8 cellular contexts compared by ENCODE assay signal in genomic region chr3:134364936-134365765, GRCh38. TPM values are rescaled to one million over a fixed set of nuclear protein-coding genes. Genes with fewer than 3 reads are reported as not detected.
DNase-seq lines count a peak whose midpoint lies in the region; ATAC-seq and TF ChIP-seq lines count a peak whose summit lies in the region.

No MANE protein-coding gene starts in this region.

- peak overlapping the region; percentile 99 for H3K9ac ChIP-seq in adipocyte (ENCODE audit: low read length)

- H3K27ac Mint-ChIP-seq in activated T-cell treated with anti-CD3 and anti-CD28 coated beads, Interleukin-2, amount 50 U/mL, for 72 hours, result no peak overlapping the region

- no peak for DNase-seq in activated T-cell treated with anti-CD3 and anti-CD28 coated beads, Interleukin-2, amount 50 U/mL, for 72 hours
- DNase-seq in activated T-cell treated with anti-CD3 and anti-CD28 coated beads for 4 hours (no peak), adipocyte (ENCODE audit: low read depth) (no peak), left lung (no peak), tibial artery (peak; percentile 23 to 62), NCI-H446 (lab: John Stamatoyannopoulos, UW) (no peak), NCI-H2196 treated with DMSO at 0.1 percent for 48 hours (lab: John Stamatoyannopoulos, UW; ENCODE audit: unreplicated experiment) (no peak)

- peaks cover 28% of the 10 kb centered on the region for H3K27me3 Mint-ChIP-seq in activated T-cell treated with anti-CD3 and anti-CD28 coated beads, Interleukin-2, amount 50 U/mL, for 72 hours (ENCODE audit: low read depth)

- H3K27ac ChIP-seq in left lung (peak overlapping the region; percentile 72 to 76), tibial artery (peak overlapping the region; percentile 98 to 99)

- H3K9me3 ChIP-seq in adipocyte (ENCODE audit: control insufficient read depth, low read length) (no peaks in the 10 kb centered on the region), left lung (no peaks in the 10 kb centered on the region), tibial artery (no peaks in the 10 kb centered on the region)

- H3K36me3 ChIP-seq in adipocyte (ENCODE audit: control insufficient read depth, insufficient read depth, low read length, severe bottlenecking) (peaks cover 93% of the 10 kb centered on the region), left lung (peaks cover 0 to 85% of the 10 kb centered on the region in 2 donors), tibial artery (peaks cover 82 to 94% (median 89%) of the 10 kb centered on the region in 3 donors)

- H3K36me3 Mint-ChIP-seq in activated T-cell treated with anti-CD3 and anti-CD28 coated beads, Interleukin-2, amount 50 U/mL, for 72 hours (ENCODE audit: insufficient read depth in 2 of 2), result no peaks in the 10 kb centered on the region

- no peak for ATAC-seq in activated T-cell treated with anti-CD3 and anti-CD28 coated beads, Interleukin-2, amount 50 U/mL, for 72 hours (replicated peaks in 1 of 2)
- ATAC-seq in left lung (no peak), HG03442 (IDR thresholded peaks at IDR 0.05; ENCODE audit: unreplicated experiment) (no peak)

- no peaks in the 10 kb centered on the region for H3K9me3 Mint-ChIP-seq in activated T-cell treated with anti-CD3 and anti-CD28 coated beads, Interleukin-2, amount 50 U/mL, for 72 hours

- TF ChIP-seq CTCF in left lung (IDR thresholded peaks at IDR 0.05) (no peak), tibial artery (IDR thresholded peaks at IDR 0.05) (no peak)

- intact Hi-C loops in left lung (cut with DNase I) (no loop called here), tibial artery (cut with DNase I; ENCODE audit: low total_unique reads) (loop anchor here (5.0 kb wide), 1 partner anchor 38 kb away; no protein-coding TSS in a partner anchor)

- H3K4me3 Mint-ChIP-seq in activated T-cell treated with anti-CD3 and anti-CD28 coated beads, Interleukin-2, amount 50 U/mL, for 72 hours, result peak overlapping the region; percentile 61 to 75

- H3K4me1 ChIP-seq in adipocyte (ENCODE audit: control insufficient read depth, insufficient read depth, low read length) (peaks cover 96% of the 10 kb centered on the region), left lung (peaks cover 56 to 93% of the 10 kb centered on the region in 2 donors), tibial artery (peaks cover 9 to 100% (median 96%) of the 10 kb centered on the region in 4 donors)

- H3K4me3 ChIP-seq in adipocyte (ENCODE audit: low read length), result peak overlapping the region; percentile 14
- H3K4me3 ChIP-seq in left lung, result no peak overlapping the region
- H3K4me3 ChIP-seq in tibial artery, result no peak overlapping the region

- H3K4me1 Mint-ChIP-seq in activated T-cell treated with anti-CD3 and anti-CD28 coated beads, Interleukin-2, amount 50 U/mL, for 72 hours (ENCODE audit: low read depth), result peaks cover 19% of the 10 kb centered on the region

- no peaks in the 10 kb centered on the region for H3K27me3 ChIP-seq in adipocyte (replicated peaks; ENCODE audit: control insufficient read depth, insufficient read depth, low read length)
- peaks cover 0 to 18% of the 10 kb centered on the region in 2 donors for H3K27me3 ChIP-seq in left lung
- H3K27me3 ChIP-seq in tibial artery, result no peaks in the 10 kb centered on the region

RNA-seq across cellular contexts. Expression of gene AMOTL2, which starts 9.1 kb away (rescaled TPM):
- under 1 TPM in 1 of 2 donors, not detected in 1; 0.07 TPM for total RNA-seq in activated T-cell treated with anti-CD3 and anti-CD28 coated beads, Interleukin-2, amount 50 U/mL, for 72 hours
- 100 to 1,000 TPM in 1 of 2 donors, 10 to 100 TPM in 1; 69.2 to 106 TPM for total RNA-seq in left lung

Comparison
In these comparisons a context has a peak if more than half of its experiments do, and no peak if none do; other contexts are left out.
1. DNase-seq: peak in tibial artery (2 of 2); none in activated T-cell treated with anti-CD3 and anti-CD28 coated beads, Interleukin-2, amount 50 U/mL, for 72 hours (0 of 2), activated T-cell treated with anti-CD3 and anti-CD28 coated beads for 4 hours (single experiment), adipocyte (single experiment), left lung (0 of 2), NCI-H446 (0 of 2) and NCI-H2196 treated with DMSO at 0.1 percent for 48 hours (single experiment).
2. RNA of gene AMOTL2, which starts 9.1 kb away (total RNA-seq): 69.2 to 106 TPM in left lung; 0.07 TPM in activated T-cell treated with anti-CD3 and anti-CD28 coated beads, Interleukin-2, amount 50 U/mL, for 72 hours; every median in the first group is over 10 times any median in the second.